15 cellular contexts compared by ENCODE assay signal in the genomic region with DNA sequence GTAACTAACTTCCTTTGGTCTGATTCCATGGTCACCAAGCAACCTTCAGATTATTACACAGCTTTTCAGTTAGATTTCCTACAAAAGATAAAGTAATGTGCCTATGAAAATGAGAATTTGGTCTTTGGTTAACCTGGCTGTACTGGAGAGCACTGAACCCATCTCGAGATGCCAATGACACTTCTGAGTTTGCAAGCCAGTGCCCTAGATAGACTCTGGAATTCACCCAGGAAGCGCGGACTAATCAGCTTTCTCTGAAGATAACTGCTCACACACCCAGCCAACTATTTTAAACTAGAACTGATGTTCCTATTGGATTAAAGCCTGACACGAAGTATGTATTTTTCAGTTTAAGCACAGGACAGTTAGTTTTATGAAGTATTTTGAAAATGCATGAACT. TPM values are rescaled to one million over a fixed set of nuclear protein-coding genes. Genes with fewer than 3 reads are reported as not detected.
DNase-seq lines count a peak whose midpoint lies in the region; ATAC-seq lines count a peak whose summit lies in the region.
"Had no signal": no experiment of that assay in that cellular context is flagged by ENCODE, and none has a peak within 500 bp of the region (broad histone marks: within the 10 kb centered on the region; RNA-seq: fewer than 3 reads in every experiment).

No MANE protein-coding gene starts in this region.

- no peak overlapping the region for H3K27ac Mint-ChIP-seq in stimulated activated naive CD8-positive, alpha-beta T cell treated with anti-CD3 and anti-CD28 coated beads, Interleukin-15, Interleukin-2, amounts not matched to agents 100 ng/mL and 50 ng/mL, for 24 hours
- H3K27ac Mint-ChIP-seq in stimulated activated naive CD8-positive, alpha-beta T cell treated with anti-CD3 and anti-CD28 coated beads, Interleukin-15, amount 100 ng/mL, for 72 hours = peak overlapping the region in 1 of 2 donors; percentile 23
- no peak overlapping the region for H3K27ac Mint-ChIP-seq in activated T-helper 17 cell treated with anti-CD3 and anti-CD28 coated beads, Interleukin-2, amount 50 U/mL, for 72 hours

- H3K4me1 ChIP-seq in right cardiac atrium (ENCODE audit: control insufficient read depth, insufficient read depth, low read length) = peaks cover 2% of the 10 kb centered on the region

- peaks cover 10% of the 10 kb centered on the region for H3K4me1 Mint-ChIP-seq in stimulated activated naive CD8-positive, alpha-beta T cell treated with anti-CD3 and anti-CD28 coated beads, Interleukin-15, Interleukin-2, amounts not matched to agents 100 ng/mL and 50 ng/mL, for 24 hours (ENCODE audit: low read depth)
- H3K4me1 Mint-ChIP-seq in stimulated activated naive CD8-positive, alpha-beta T cell treated with anti-CD3 and anti-CD28 coated beads, Interleukin-15, amount 100 ng/mL, for 72 hours = peaks cover 9% of the 10 kb centered on the region
- no peaks in the 10 kb centered on the region for H3K4me1 Mint-ChIP-seq in activated T-helper 17 cell treated with anti-CD3 and anti-CD28 coated beads, Interleukin-2, amount 50 U/mL, for 72 hours

- H3K27ac ChIP-seq in right cardiac atrium (ENCODE audit: low read length) = no peak overlapping the region

- no peak overlapping the region for H3K4me3 ChIP-seq in right cardiac atrium (ENCODE audit: low read length)

- ATAC-seq in stimulated activated naive CD8-positive, alpha-beta T cell treated with anti-CD3 and anti-CD28 coated beads, Interleukin-15, amount 100 ng/mL, for 72 hours = no peak
- no peak for ATAC-seq in activated T-helper 17 cell treated with anti-CD3 and anti-CD28 coated beads, Interleukin-2, amount 50 U/mL, for 72 hours (replicated peaks)
- ATAC-seq in right cardiac atrium = peak in 1 of 2 donors; percentile 55
- ATAC-seq in HG02571 (IDR thresholded peaks at IDR 0.05; ENCODE audit: unreplicated experiment) = no peak
- ATAC-seq in HG02970 (IDR thresholded peaks at IDR 0.05; ENCODE audit: low FRiP score, unreplicated experiment) = no peak
- no peak for ATAC-seq in activated CD4-positive, CD25-positive, alpha-beta regulatory T cell treated with anti-CD3 and anti-CD28 coated beads, Interleukin-2, amount 50 U/mL, for 24 hours
- ATAC-seq in GM18502 (IDR thresholded peaks at IDR 0.05; ENCODE audit: poor library complexity, unreplicated experiment) = no peak
- ATAC-seq: SK-N-SH treated with all-trans-retinoic acid at 6 μM for 48 hours had no signal

- WGBS in right cardiac atrium = 34% methylated on average over 4 of the region's 4 CpGs

- peak overlapping the region; percentile 65 for H3K4me3 Mint-ChIP-seq in stimulated activated naive CD8-positive, alpha-beta T cell treated with anti-CD3 and anti-CD28 coated beads, Interleukin-15, Interleukin-2, amounts not matched to agents 100 ng/mL and 50 ng/mL, for 24 hours
- peak overlapping the region in 1 of 2 donors; percentile 61 for H3K4me3 Mint-ChIP-seq in stimulated activated naive CD8-positive, alpha-beta T cell treated with anti-CD3 and anti-CD28 coated beads, Interleukin-15, amount 100 ng/mL, for 72 hours
- H3K4me3 Mint-ChIP-seq in activated T-helper 17 cell treated with anti-CD3 and anti-CD28 coated beads, Interleukin-2, amount 50 U/mL, for 72 hours = peak overlapping the region; percentile 27

- H3K9me3 Mint-ChIP-seq in stimulated activated naive CD8-positive, alpha-beta T cell treated with anti-CD3 and anti-CD28 coated beads, Interleukin-15, Interleukin-2, amounts not matched to agents 100 ng/mL and 50 ng/mL, for 24 hours = no peaks in the 10 kb centered on the region
- H3K9me3 Mint-ChIP-seq in stimulated activated naive CD8-positive, alpha-beta T cell treated with anti-CD3 and anti-CD28 coated beads, Interleukin-15, amount 100 ng/mL, for 72 hours = no peaks in the 10 kb centered on the region
- no peaks in the 10 kb centered on the region for H3K9me3 Mint-ChIP-seq in activated T-helper 17 cell treated with anti-CD3 and anti-CD28 coated beads, Interleukin-2, amount 50 U/mL, for 72 hours

- H3K27me3 Mint-ChIP-seq in stimulated activated naive CD8-positive, alpha-beta T cell treated with anti-CD3 and anti-CD28 coated beads, Interleukin-15, Interleukin-2, amounts not matched to agents 100 ng/mL and 50 ng/mL, for 24 hours = peaks cover 11% of the 10 kb centered on the region
- H3K27me3 Mint-ChIP-seq in stimulated activated naive CD8-positive, alpha-beta T cell treated with anti-CD3 and anti-CD28 coated beads, Interleukin-15, amount 100 ng/mL, for 72 hours = no peaks in the 10 kb centered on the region
- peaks cover 8% of the 10 kb centered on the region for H3K27me3 Mint-ChIP-seq in activated T-helper 17 cell treated with anti-CD3 and anti-CD28 coated beads, Interleukin-2, amount 50 U/mL, for 72 hours

- peaks cover 30% of the 10 kb centered on the region for H3K36me3 Mint-ChIP-seq in stimulated activated naive CD8-positive, alpha-beta T cell treated with anti-CD3 and anti-CD28 coated beads, Interleukin-15, Interleukin-2, amounts not matched to agents 100 ng/mL and 50 ng/mL, for 24 hours (ENCODE audit: low read depth)
- peaks cover 48% of the 10 kb centered on the region for H3K36me3 Mint-ChIP-seq in activated T-helper 17 cell treated with anti-CD3 and anti-CD28 coated beads, Interleukin-2, amount 50 U/mL, for 72 hours (ENCODE audit: low read depth)

- intact Hi-C loops in right cardiac atrium (cut with DNase I) = no loop called here

- H3K27me3 ChIP-seq in right cardiac atrium (ENCODE audit: control insufficient read depth, insufficient read depth) = no peaks in the 10 kb centered on the region

- no peaks in the 10 kb centered on the region for H3K9me3 ChIP-seq in right cardiac atrium (ENCODE audit: control insufficient read depth, low read length)

- DNase-seq in stimulated activated naive CD8-positive, alpha-beta T cell treated with anti-CD3 and anti-CD28 coated beads, Interleukin-15, amount 100 ng/mL, for 72 hours = no peak
- DNase-seq in right cardiac atrium = peak in 2 of 3 donors; percentile 15 to 52
- DNase-seq: activated naive CD4-positive, alpha-beta T cell treated with anti-CD3 and anti-CD28 coated beads, Interleukin-2, amount 50 U/mL, for 16 hours; cortex of kidney; GOT3; stimulated activated naive CD4-positive, alpha-beta T cell had no signal

RNA-seq across cellular contexts. Expression of gene TUBE1, which starts 1.6 kb away (rescaled TPM):
- 10 to 100 TPM; 17.1 to 24.0 TPM for total RNA-seq in activated T-helper 17 cell treated with anti-CD3 and anti-CD28 coated beads, Interleukin-2, amount 50 U/mL, for 72 hours
- 10 to 100 TPM; 21.4 to 36.9 (median 29.5) TPM for total RNA-seq in right cardiac atrium
- polyA plus RNA-seq in right cardiac atrium = 22.7 TPM

RNA-seq across cellular contexts. Expression of gene FAM229B, which starts 1.7 kb away (rescaled TPM):
- 1 to 10 TPM; 2.6 TPM for total RNA-seq in activated T-helper 17 cell treated with anti-CD3 and anti-CD28 coated beads, Interleukin-2, amount 50 U/mL, for 72 hours
- total RNA-seq in right cardiac atrium = 10 to 100 TPM; 60.2 to 77.7 (median 73.1) TPM
- polyA plus RNA-seq in right cardiac atrium = 75.2 TPM

RNA-seq across cellular contexts. Expression of gene CCN6, which starts 31.8 kb away (rescaled TPM):
- total RNA-seq in activated T-helper 17 cell treated with anti-CD3 and anti-CD28 coated beads, Interleukin-2, amount 50 U/mL, for 72 hours = under 1 TPM in 1 of 2 donors, not detected in 1; 0.66 TPM
- total RNA-seq in right cardiac atrium = not detected
- not detected for polyA plus RNA-seq in right cardiac atrium
- total RNA-seq: Daoy, mononuclear cell had no signal

Comparison
In these comparisons a context has a peak if more than half of its experiments do, and no peak if none do; other contexts are left out.
1. DNase-seq: peak in right cardiac atrium (2 of 3); none in stimulated activated naive CD8-positive, alpha-beta T cell treated with anti-CD3 and anti-CD28 coated beads, Interleukin-15, amount 100 ng/mL, for 72 hours (0 of 2).
2. RNA of gene FAM229B, which starts 1.7 kb away (total RNA-seq): 60.2 to 77.7 TPM in right cardiac atrium; 2.6 TPM in activated T-helper 17 cell treated with anti-CD3 and anti-CD28 coated beads, Interleukin-2, amount 50 U/mL, for 72 hours; every median in the first group is over 10 times any median in the second.